Comparison of ENCODE assay signal across 12 cellular contexts in the genomic region with DNA sequence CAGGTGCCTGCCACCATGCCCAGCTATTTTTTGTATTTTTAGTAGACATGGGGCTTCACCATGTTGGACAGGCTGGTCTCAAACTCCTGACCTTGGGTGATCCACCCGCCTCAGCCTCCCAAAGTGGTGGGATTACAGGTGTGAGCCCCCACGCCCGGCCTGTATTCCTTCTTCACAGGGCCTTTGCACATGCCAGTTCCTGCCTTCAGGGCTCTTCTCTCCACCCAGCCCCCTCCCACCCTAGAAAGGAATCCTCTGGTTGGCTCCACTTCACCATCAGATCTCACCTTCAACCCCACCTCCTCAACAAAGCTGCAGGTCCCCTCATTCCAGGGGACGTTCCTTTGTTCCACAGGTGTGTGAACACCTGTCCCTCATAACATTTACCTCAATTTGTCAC. TPM values are rescaled to one million over a fixed set of nuclear protein-coding genes. Genes with fewer than 3 reads are reported as not detected.
DNase-seq lines count a peak whose midpoint lies in the region; ATAC-seq and TF ChIP-seq lines count a peak whose summit lies in the region.
"Had no signal": no experiment of that assay in that cellular context is flagged by ENCODE, and none has a peak within 500 bp of the region (broad histone marks: within the 10 kb centered on the region; RNA-seq: fewer than 3 reads in every experiment).

No MANE protein-coding gene starts in this region.

- ATAC-seq in stimulated activated effector memory CD8-positive, alpha-beta T cell treated with anti-CD3 and anti-CD28 coated beads, Interleukin-12 subunit alpha, Interleukin-12 subunit beta, amount 100 ng/mL, for 72 hours: no peak
- no peak for ATAC-seq in HG03196 (IDR thresholded peaks at IDR 0.05; ENCODE audit: unreplicated experiment)

- no peak overlapping the region for H2AFZ ChIP-seq in PC-9

- peaks cover 47% of the 10 kb centered on the region for H3K79me2 ChIP-seq in PC-9 (ENCODE audit: low read depth)

- H3K27ac ChIP-seq in PC-9 (no peak overlapping the region), dorsolateral prefrontal cortex (peak overlapping the region in 43 of 59 donors; percentile 5 to 98 (median 89))
- H3K27ac ChIP-seq: neutrophil, thoracic aorta had no signal

- H3K9me3 ChIP-seq in PC-9 (ENCODE audit: insufficient read depth, low read depth): no peaks in the 10 kb centered on the region
- H3K9me3 ChIP-seq: neutrophil, thoracic aorta had no signal

- intact Hi-C loops in PC-9 (cut with micrococcal nuclease; ENCODE audit: unreplicated experiment) (loop anchor here (5.0 kb wide), 1 partner anchor 405 kb away; the partner anchor contains the start of gene CENPM), dorsolateral prefrontal cortex (cut with DNase I) (loop anchor here in 1 of 2 donors (2.0 kb wide), 1 partner anchor 47 kb away; the partner anchor contains the start of gene PMM1)

- CTCF ChIA-PET in PC-9 (lab: Charles Lee): no interaction called here

- POLR2A ChIA-PET in PC-9 (lab: Charles Lee; ENCODE audit: unreplicated experiment): interaction anchor here (0.7 kb wide), 1 partner anchor 47 kb away, joined by 4 read pairs; the partner anchor contains the start of gene PMM1

- no peak for DNase-seq in activated T-cell treated with anti-CD3 and anti-CD28 coated beads, Interleukin-2, amount 50 U/mL, for 24 hours
- no peak for DNase-seq in activated T-cell treated with anti-CD3 and anti-CD28 coated beads, Interleukin-2, amount 50 U/mL, for 1 hour
- DNase-seq in PC-9 (no peak), dorsolateral prefrontal cortex (no peak), activated gamma-delta T cell treated with Interleukin-2 at 50 U/mL for 16 hours (no peak), CD1c-positive myeloid dendritic cell (ENCODE audit: extremely low spot score) (no peak)
- no peak for DNase-seq in stimulated activated effector memory CD8-positive, alpha-beta T cell treated with anti-CD3 and anti-CD28 coated beads, Interleukin-12 subunit alpha, Interleukin-12 subunit beta, amount 100 ng/mL, for 72 hours (ENCODE audit: low spot score in 2 of 2)
- DNase-seq: NCI-H1930; stimulated activated CD4-positive, alpha-beta T cell treated with anti-CD3 and anti-CD28 coated beads, Interleukin-4, amount 100 ng/mL, for 1 hour had no signal

- H3K27ac Mint-ChIP-seq in activated T-cell treated with anti-CD3 and anti-CD28 coated beads, Interleukin-2, amount 50 U/mL, for 24 hours: peak overlapping the region; percentile 97
- peak overlapping the region; percentile 81 for H3K27ac Mint-ChIP-seq in stimulated activated effector memory CD8-positive, alpha-beta T cell treated with anti-CD3 and anti-CD28 coated beads, Interleukin-12 subunit alpha, Interleukin-12 subunit beta, amount 100 ng/mL, for 72 hours

- peaks cover 13% of the 10 kb centered on the region; the same call in 1 of the 2 replicates for H3F3A ChIP-seq in PC-9 (ENCODE audit: insufficient read depth, low read depth)

- TF ChIP-seq CTCF in PC-9 (conservative IDR thresholded peaks at IDR 0.05) (no peak), dorsolateral prefrontal cortex (IDR thresholded peaks at IDR 0.05 in 54 of 56, conservative IDR thresholded peaks at IDR 0.05 in 2 of 56; ENCODE audit: low read depth in 1 of 56, partially characterized antibody in 56 of 56) (no peak)

- H3K9me2 ChIP-seq in PC-9 (ENCODE audit: insufficient read depth): no peaks in the 10 kb centered on the region

- no peaks in the 10 kb centered on the region for H3K9me3 Mint-ChIP-seq in activated T-cell treated with anti-CD3 and anti-CD28 coated beads, Interleukin-2, amount 50 U/mL, for 24 hours
- no peaks in the 10 kb centered on the region for H3K9me3 Mint-ChIP-seq in stimulated activated effector memory CD8-positive, alpha-beta T cell treated with anti-CD3 and anti-CD28 coated beads, Interleukin-12 subunit alpha, Interleukin-12 subunit beta, amount 100 ng/mL, for 72 hours

- peak overlapping the region; percentile 83; the same call in 1 of the 2 replicates for H3K4me3 ChIP-seq in PC-9
- H3K4me3 ChIP-seq in dorsolateral prefrontal cortex: peak overlapping the region in 49 of 59 donors; percentile 14 to 95 (median 81)

- H3K36me3 Mint-ChIP-seq in activated T-cell treated with anti-CD3 and anti-CD28 coated beads, Interleukin-2, amount 50 U/mL, for 24 hours (ENCODE audit: low read depth): peaks cover 65% of the 10 kb centered on the region
- peaks cover 40% of the 10 kb centered on the region for H3K36me3 Mint-ChIP-seq in stimulated activated effector memory CD8-positive, alpha-beta T cell treated with anti-CD3 and anti-CD28 coated beads, Interleukin-12 subunit alpha, Interleukin-12 subunit beta, amount 100 ng/mL, for 72 hours

- peaks cover 43% of the 10 kb centered on the region for H3K4me1 Mint-ChIP-seq in activated T-cell treated with anti-CD3 and anti-CD28 coated beads, Interleukin-2, amount 50 U/mL, for 24 hours (ENCODE audit: low read depth)
- H3K4me1 Mint-ChIP-seq in stimulated activated effector memory CD8-positive, alpha-beta T cell treated with anti-CD3 and anti-CD28 coated beads, Interleukin-12 subunit alpha, Interleukin-12 subunit beta, amount 100 ng/mL, for 72 hours: peaks cover 56% of the 10 kb centered on the region

- H3K27me3 ChIP-seq in PC-9 (ENCODE audit: insufficient read depth, low read depth) (no peaks in the 10 kb centered on the region), dorsolateral prefrontal cortex (no peaks in the 10 kb centered on the region)
- H3K27me3 ChIP-seq: neutrophil had no signal

- H3K27me3 Mint-ChIP-seq in activated T-cell treated with anti-CD3 and anti-CD28 coated beads, Interleukin-2, amount 50 U/mL, for 24 hours: no peaks in the 10 kb centered on the region

- H3K36me3 ChIP-seq in PC-9 (ENCODE audit: low read depth): no peaks in the 10 kb centered on the region
- H3K36me3 ChIP-seq: thoracic aorta had no signal

- no TSS peak for BruUV-seq in PC-9 (replicated peaks; lab: Mats Ljungman, UMichigan)

- H3K4me1 ChIP-seq in PC-9 (replicated peaks; ENCODE audit: insufficient read depth): peaks cover 17% of the 10 kb centered on the region

- peak overlapping the region; percentile 84 for H3K4me2 ChIP-seq in PC-9

- peak overlapping the region; percentile 92 for H3K4me3 Mint-ChIP-seq in activated T-cell treated with anti-CD3 and anti-CD28 coated beads, Interleukin-2, amount 50 U/mL, for 24 hours
- peak overlapping the region; percentile 94 for H3K4me3 Mint-ChIP-seq in stimulated activated effector memory CD8-positive, alpha-beta T cell treated with anti-CD3 and anti-CD28 coated beads, Interleukin-12 subunit alpha, Interleukin-12 subunit beta, amount 100 ng/mL, for 72 hours

- peaks cover 50% of the 10 kb centered on the region for H4K20me1 ChIP-seq in PC-9 (ENCODE audit: insufficient read depth)

RNA-seq across cellular contexts. Expression of gene POLR3H, which starts 2.0 kb away (rescaled TPM):
- total RNA-seq in PC-9 (2021) (47.6 and 49.7 TPM in 2 replicates), dorsolateral prefrontal cortex (10 to 100 TPM; 47.5 to 93.1 (median 62.0) TPM)

RNA-seq across cellular contexts. Expression of gene CSDC2, which starts 18.6 kb away (rescaled TPM):
- total RNA-seq in PC-9 (2021) (0.13 TPM in 1 of 2 replicates, not detected in the other), dorsolateral prefrontal cortex (10 to 100 TPM in 111 of 120 experiments, 1 to 10 TPM in 9; 7.0 to 30.7 (median 15.7) TPM)

RNA-seq across cellular contexts. Expression of gene PMM1, which starts 47.4 kb away (rescaled TPM):
- total RNA-seq in PC-9 (2021) (49.3 and 53.1 TPM in 2 replicates), dorsolateral prefrontal cortex (10 to 100 TPM; 29.3 to 80.7 (median 56.1) TPM)
